In the genomic region with DNA sequence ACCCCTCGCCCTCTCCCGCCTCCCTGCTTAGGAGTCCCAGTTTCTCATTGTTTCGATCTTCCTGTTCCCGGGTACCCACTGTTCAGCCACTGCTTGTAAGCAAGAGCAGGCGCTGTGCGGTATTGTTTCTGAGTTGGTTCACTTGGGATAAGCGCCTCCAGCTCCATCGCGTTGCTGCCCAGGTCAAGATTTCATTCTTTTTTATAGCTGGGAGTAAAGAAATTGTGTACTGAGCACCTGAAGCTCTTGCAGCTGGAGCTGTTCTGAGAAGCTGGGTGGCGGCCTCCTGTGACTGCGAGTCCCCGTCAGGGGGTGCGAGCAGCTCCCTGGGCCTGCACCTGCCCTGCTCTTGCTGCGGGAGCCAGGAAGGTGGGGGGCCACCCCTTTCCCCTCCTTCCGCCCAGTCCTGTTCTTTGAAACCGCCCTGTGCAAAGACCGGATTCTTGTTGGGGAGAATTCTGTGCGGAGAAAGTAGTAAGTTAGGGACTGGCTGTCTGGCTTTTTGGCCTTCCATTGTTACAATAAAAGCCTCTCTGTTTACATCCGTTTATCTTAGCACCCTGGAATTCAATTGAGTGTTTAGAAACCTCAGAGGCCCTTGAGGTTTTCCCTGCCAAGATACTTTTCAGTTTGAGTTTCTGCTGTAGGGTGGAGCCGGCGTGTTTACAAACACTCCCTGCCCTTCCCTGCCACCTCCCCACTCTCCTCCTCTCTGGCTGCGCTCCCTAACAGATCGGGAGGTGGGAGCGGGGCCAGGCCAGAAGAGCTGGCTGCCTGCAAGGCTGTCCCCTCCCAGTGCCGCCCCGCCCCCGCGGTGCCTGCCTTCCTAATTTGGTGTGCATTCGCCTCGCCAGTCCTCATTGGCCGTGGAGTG, we compare ENCODE assay signal across 8 cellular contexts. TPM values are rescaled to one million over a fixed set of nuclear protein-coding genes. Genes with fewer than 3 reads are reported as not detected.
A peak's percentile ranks its signal among the peaks of the same experiment; 100 is the strongest.
DNase-seq lines count a peak whose midpoint lies in the region; ATAC-seq, FAIRE-seq and TF ChIP-seq lines count a peak whose summit lies in the region.

No MANE protein-coding gene starts in this region.

- H3K36me3 ChIP-seq in neuronal stem cell (replicated peaks in 1 of 2; ENCODE audit: control insufficient read depth in 2 of 2, insufficient read depth in 2 of 2, low read length in 2 of 2): peaks cover 12 to 67% of the 10 kb centered on the region in 2 donors

- H2BK15ac ChIP-seq in neuronal stem cell (ENCODE audit: low read length): no peak overlapping the region

- POLR2A ChIA-PET in RWPE1 (lab: Yijun Ruan, JAX; ENCODE audit: low non-redundant PET): interaction anchor here (0.5 kb wide), 1 partner anchor 692 kb away, joined by 8 read pairs; no protein-coding TSS in a partner anchor

- H2BK120ac ChIP-seq in neuronal stem cell (ENCODE audit: low read depth, low read length): no peak overlapping the region

- CTCF ChIA-PET in RWPE1 (lab: Yijun Ruan, JAX): no interaction called here

- DNase-seq in DMS53 treated with DMSO at 0.1 percent for 48 hours (lab: John Stamatoyannopoulos, UW; ENCODE audit: unreplicated experiment) (peak; percentile 67), RWPE1 (ENCODE audit: low spot score) (peak; percentile 98), frontal cortex (ENCODE audit: low spot score in 2 of 2) (peak; percentile 80 to 90), neuronal stem cell (ENCODE audit: low spot score) (peak; percentile 84), superior temporal gyrus (ENCODE audit: extremely low spot score) (peak; percentile 92)
- DNase-seq in Jurkat, Clone E6-1 (ENCODE audit: low read depth, low spot score): peak; percentile 67
- peak; percentile 74 for DNase-seq in activated naive CD4-positive, alpha-beta T cell treated with Interleukin-2 at 50 U/mL for 16 hours

- no peak overlapping the region for H2BK12ac ChIP-seq in neuronal stem cell (ENCODE audit: low read length)

- peak overlapping the region; percentile 5 for H2AFZ ChIP-seq in neuronal stem cell (ENCODE audit: low read length)

- WGBS in neuronal stem cell (ENCODE audit: extremely low coverage in 2 of 2, insufficient read length in 2 of 2, insufficient replicate concordance in 1 of 2), 2 donors: no CpG with 5 or more reads among the region's 31 CpGs

- H3K9me3 ChIP-seq in neuronal stem cell (replicated peaks in 1 of 2; ENCODE audit: control insufficient read depth in 2 of 2, insufficient read depth in 1 of 2, low read depth in 1 of 2, low read length in 2 of 2): peaks cover 0 to under 1% of the 10 kb centered on the region in 2 donors

- H2BK5ac ChIP-seq in neuronal stem cell (ENCODE audit: low read length): no peak overlapping the region

- peak overlapping the region; percentile 11 for H3K23ac ChIP-seq in neuronal stem cell (ENCODE audit: low read depth, low read length, poor library complexity)

- H3K79me1 ChIP-seq in neuronal stem cell (ENCODE audit: low read depth, low read length): peaks cover 9% of the 10 kb centered on the region

- H3K18ac ChIP-seq in neuronal stem cell (ENCODE audit: low read length): peak overlapping the region; percentile 76

- H2AK5ac ChIP-seq in neuronal stem cell (ENCODE audit: low read depth, low read length): no peak overlapping the region

- no peaks in the 10 kb centered on the region for H3K27me3 ChIP-seq in neuronal stem cell (ENCODE audit: control insufficient read depth in 3 of 3, insufficient read depth in 3 of 3, low read depth in 1 of 3, low read length in 3 of 3)

- peak overlapping the region; percentile 78 for H3K4me2 ChIP-seq in neuronal stem cell (ENCODE audit: insufficient read depth, low read length, poor library complexity, severe bottlenecking)

- peak overlapping the region; percentile 34 for H3K4me3 ChIP-seq in Jurkat, Clone E6-1 (ENCODE audit: low read length)
- H3K4me3 ChIP-seq in neuronal stem cell (ENCODE audit: low read length in 2 of 2): peak overlapping the region in 1 of 2 donors; percentile 13

- H3K4me1 ChIP-seq in neuronal stem cell (ENCODE audit: control insufficient read depth in 2 of 2, insufficient read depth in 1 of 2, low read depth in 1 of 2, low read length in 2 of 2): peaks cover 8 to 10% of the 10 kb centered on the region in 2 donors

- FAIRE-seq in frontal cortex (lab: Jason Lieb, UNC): no peak

- H3K27ac ChIP-seq in RWPE1: peak overlapping the region; percentile 96
- H3K27ac ChIP-seq in neuronal stem cell (replicated peaks; ENCODE audit: low read length): peak overlapping the region; percentile 87

- no peak overlapping the region for H3K4ac ChIP-seq in neuronal stem cell (ENCODE audit: low read length)

- ATAC-seq in GM21723 (IDR thresholded peaks at IDR 0.05; ENCODE audit: unreplicated experiment): peak; percentile 76

- no peak overlapping the region for H4K91ac ChIP-seq in neuronal stem cell (ENCODE audit: low read depth, low read length, poor library complexity)

- H4K8ac ChIP-seq in neuronal stem cell (ENCODE audit: low read depth, low read length): no peak overlapping the region

- no peak for TF ChIP-seq CTCF in RWPE1 (conservative IDR thresholded peaks at IDR 0.05; ENCODE audit: low read depth)

- H3K14ac ChIP-seq in neuronal stem cell (ENCODE audit: low read length): no peak overlapping the region

- no peak overlapping the region for H3K9ac ChIP-seq in neuronal stem cell (ENCODE audit: low read depth, low read length, poor library complexity)

RNA-seq across cellular contexts. Expression of a gene that starts 30.8 kb away (rescaled TPM):
- 30.4 TPM for polyA plus RNA-seq in Jurkat, Clone E6-1 (2012; ENCODE audit: insufficient read depth, insufficient read length)
- 14.7 TPM for total RNA-seq in frontal cortex
- 6.0 TPM for polyA plus RNA-seq in neuronal stem cell (2013, experiment 1 of 2)
- polyA plus RNA-seq in neuronal stem cell (2013, experiment 2 of 2): 6.1 TPM
